In the genomic region with DNA sequence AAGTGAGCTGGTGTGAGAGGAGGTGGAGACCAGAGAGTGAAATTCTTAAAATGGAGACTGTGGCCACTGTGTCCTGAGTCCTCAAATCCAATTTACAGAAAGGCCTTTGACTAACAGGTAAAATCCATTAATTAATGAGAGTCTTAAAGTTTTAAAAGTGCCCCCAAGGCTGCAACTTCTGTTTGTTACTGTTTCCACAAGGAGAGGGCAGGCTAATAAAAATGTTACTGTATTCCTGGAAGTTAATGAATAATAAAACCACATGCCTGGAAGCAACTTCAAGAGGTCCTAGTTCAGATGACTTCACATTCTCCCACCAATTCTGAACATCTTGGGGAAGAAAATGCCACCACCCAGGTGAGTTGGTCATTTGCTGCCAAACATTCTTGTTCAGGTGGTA, we compare ENCODE assay signal across 1 cellular context.
TF ChIP-seq lines count a peak whose summit lies in the region.

No MANE protein-coding gene starts in this region.

TF ChIP-seq in GM23338, 12 proteins besides CTCF, POLR2A, EP300 and RAD21 (continued from another document):
- TF ChIP-seq JUNB (IDR thresholded peaks at IDR 0.05; ENCODE audit: unreplicated experiment) = no peak
